17 cellular contexts compared by ENCODE assay signal in the genomic region with DNA sequence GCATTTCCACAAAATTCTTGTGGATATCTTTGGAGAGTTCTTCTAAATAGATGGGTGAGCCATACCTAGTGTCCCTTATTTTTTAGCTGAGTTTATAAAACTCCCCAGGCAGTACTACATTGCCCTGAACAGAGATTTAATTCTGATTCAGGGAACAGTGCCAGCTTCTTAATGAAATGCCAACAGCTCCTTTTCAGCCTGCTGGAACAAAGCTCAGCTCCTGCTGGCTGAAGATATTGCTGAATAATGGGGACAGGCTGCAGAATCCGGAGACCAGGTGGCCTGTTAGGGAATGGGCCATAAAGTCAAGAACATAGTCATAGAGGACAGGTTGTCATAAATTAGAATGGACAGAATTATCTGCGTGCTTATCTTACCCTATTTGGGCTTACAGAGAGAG.
DNase-seq lines count a peak whose midpoint lies in the region; ATAC-seq lines count a peak whose summit lies in the region.
"Had no signal": no experiment of that assay in that cellular context is flagged by ENCODE, and none has a peak within 500 bp of the region (broad histone marks: within the 10 kb centered on the region; RNA-seq: fewer than 3 reads in every experiment).

No MANE protein-coding gene starts in this region.

- DNase-seq in Ammon's horn (ENCODE audit: low spot score) (peak; percentile 47), DMS 273 treated with DMSO at 0.1 percent for 48 hours (lab: John Stamatoyannopoulos, UW) (peak; percentile 53), cerebellar cortex (ENCODE audit: low spot score) (peak; percentile 99), midbrain (lab: John Stamatoyannopoulos, UW) (peak; percentile 62)
- no peak for DNase-seq in activated CD4-positive, CD25-positive, alpha-beta regulatory T cell (lab: John Stamatoyannopoulos, UW)
- DNase-seq: ACHN; CD8-positive, alpha-beta T cell; Karpas-422; MM.1S; NCI-H1105; NCI-H2029; NCI-H774; SHP77 had no signal

- ATAC-seq in HG02885 (IDR thresholded peaks at IDR 0.05; ENCODE audit: poor library complexity, unreplicated experiment) (no peak), HG02798 (IDR thresholded peaks at IDR 0.05; ENCODE audit: poor library complexity, unreplicated experiment) (no peak), HG03442 (IDR thresholded peaks at IDR 0.05; ENCODE audit: unreplicated experiment) (no peak)
- ATAC-seq: CD8-positive, alpha-beta T cell; GM23338 had no signal

Comparison
In these comparisons a context has a peak if more than half of its experiments do, and no peak if none do; other contexts are left out.
1. DNase-seq: peak in Ammon's horn (single experiment), DMS 273 treated with DMSO at 0.1 percent for 48 hours (single experiment), cerebellar cortex (single experiment) and midbrain (single experiment); none in activated CD4-positive, CD25-positive, alpha-beta regulatory T cell (0 of 4).